In genomic region chr3:68909719-68910118, GRCh38 we compare ENCODE assay signal across 9 cellular contexts. TPM values are rescaled to one million over a fixed set of nuclear protein-coding genes. Genes with fewer than 3 reads are reported as not detected.
"Had no signal": no experiment of that assay in that cellular context is flagged by ENCODE, and none has a peak within 500 bp of the region (broad histone marks: within the 10 kb centered on the region; RNA-seq: fewer than 3 reads in every experiment).

No MANE protein-coding gene starts in this region.

- FAIRE-seq: G401.6, GM12878, GM12891, GM12892, GM18507, GM19239 had no signal

- ATAC-seq: GM12878 had no signal

- DNase-seq: GDM1, GF-D8 had no signal

- H3K4me3 ChIP-seq: GM12878 had no signal

RNA-seq across cellular contexts. Expression of gene TAFA4, which starts 22.6 kb away (rescaled TPM):
- total RNA-seq: G401, GM12878 had no signal
- polyA plus RNA-seq: GM12878 had no signal
